Comparison of ENCODE assay signal across 8 cellular contexts in the genomic region with DNA sequence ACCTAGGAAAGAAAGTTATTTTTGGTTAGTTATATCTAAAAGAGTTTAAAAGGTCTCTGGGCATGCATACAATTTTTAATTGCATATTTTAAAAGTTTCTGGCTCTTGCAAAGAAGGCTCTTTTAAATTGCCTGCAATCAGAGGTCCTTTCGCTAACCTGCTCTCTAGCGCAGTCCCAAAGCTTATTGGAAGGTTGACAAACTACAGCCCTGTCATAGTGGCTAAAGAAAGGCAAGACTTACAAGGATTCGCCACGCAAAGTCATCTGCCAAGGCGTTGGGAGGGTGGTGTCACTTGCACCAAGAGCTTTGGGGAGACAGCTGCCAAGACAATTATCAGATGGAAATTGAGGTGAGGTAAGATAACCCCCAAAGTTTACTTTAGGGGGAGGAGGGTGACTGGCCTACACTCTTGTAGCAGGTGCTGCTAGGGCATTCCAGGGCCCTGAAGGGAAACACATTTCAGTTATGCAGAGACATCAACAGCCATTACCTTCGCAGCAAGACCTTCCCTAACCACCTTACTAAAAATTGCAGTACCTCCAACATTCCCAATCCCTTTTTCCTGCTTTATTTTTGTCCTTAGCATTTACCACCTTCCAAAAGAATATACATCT.
"Had no signal": no experiment of that assay in that cellular context is flagged by ENCODE, and none has a peak within 500 bp of the region (broad histone marks: within the 10 kb centered on the region; RNA-seq: fewer than 3 reads in every experiment).

No MANE protein-coding gene starts in this region.

- H3K27ac Mint-ChIP-seq: H9, IgD-negative memory B cell had no signal

- H3K4me2 ChIP-seq: KMS-11 had no signal

- DNase-seq: GM23248, H9, HCEC 1CT, KBM-7 had no signal

- ATAC-seq: HepG2 had no signal

- H3K27me3 Mint-ChIP-seq: IgD-negative memory B cell had no signal

- H3K4me3 ChIP-seq: GM23248 had no signal

- H3K9me3 Mint-ChIP-seq: H9 had no signal

- H2AFZ ChIP-seq: GM23248 had no signal

- H3K4me1 Mint-ChIP-seq: H9, IgD-negative memory B cell had no signal

- H3K4me3 Mint-ChIP-seq: H9, IgD-negative memory B cell had no signal

- H3K9ac ChIP-seq: GM23248, KMS-11 had no signal

- H3K36me3 Mint-ChIP-seq: IgD-negative memory B cell had no signal

- H3K27ac ChIP-seq: GM23248, HL-60, KMS-11 had no signal
